In genomic region chr16:89701425-89702406, GRCh38 we compare ENCODE assay signal across 8 cellular contexts. TPM values are rescaled to one million over a fixed set of nuclear protein-coding genes. Genes with fewer than 3 reads are reported as not detected.
A peak's percentile ranks its signal among the peaks of the same experiment; 100 is the strongest.
DNase-seq lines count a peak whose midpoint lies in the region; ATAC-seq and TF ChIP-seq lines count a peak whose summit lies in the region.

A gene with protein sequence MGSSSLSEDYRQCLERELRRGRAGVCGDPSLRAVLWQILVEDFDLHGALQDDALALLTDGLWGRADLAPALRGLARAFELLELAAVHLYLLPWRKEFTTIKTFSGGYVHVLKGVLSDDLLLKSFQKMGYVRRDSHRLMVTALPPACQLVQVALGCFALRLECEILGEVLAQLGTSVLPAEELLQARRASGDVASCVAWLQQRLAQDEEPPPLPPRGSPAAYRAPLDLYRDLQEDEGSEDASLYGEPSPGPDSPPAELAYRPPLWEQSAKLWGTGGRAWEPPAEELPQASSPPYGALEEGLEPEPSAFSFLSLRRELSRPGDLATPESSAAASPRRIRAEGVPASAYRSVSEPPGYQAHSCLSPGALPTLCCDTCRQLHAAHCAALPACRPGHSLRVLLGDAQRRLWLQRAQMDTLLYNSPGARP (minus strand): TSS chr16:89701705. CDS start chr16:89701232, 473 bp downstream.

- peak within 1 kb of the TSS; percentile 78 for H3K4me3 ChIP-seq in BLaER1

- peak within 1 kb of the TSS; percentile 81 for H3K9ac ChIP-seq in BLaER1

- DNase-seq in NCI-H524 (lab: John Stamatoyannopoulos, UW) = peak; percentile 93 to 97
- peak; percentile 98 for DNase-seq in activated CD4-positive, alpha-beta T cell treated with anti-CD3 and anti-CD28 coated beads for 48 hours
- DNase-seq in cortex of kidney (lab: John Stamatoyannopoulos, UW) = peak; percentile 86
- peak; percentile 97 for DNase-seq in left lobe of liver (ENCODE audit: low spot score)
- peak; percentile 97 for DNase-seq in stimulated activated CD4-positive, alpha-beta T cell treated with anti-CD3 and anti-CD28 coated beads, Interleukin-2, amount 100 ng/mL, for 4 hours (ENCODE audit: low read depth)

- peak within 1 kb of the TSS; percentile 73 for H3K27ac ChIP-seq in BLaER1

- H3K27me3 ChIP-seq in BLaER1 = no peaks in the 10 kb centered on the region

- no peaks in the 10 kb centered on the region for H3K9me3 ChIP-seq in BLaER1

- peaks cover 51% of the 10 kb centered on the region for H3K4me1 ChIP-seq in BLaER1

- peak within 1 kb of the TSS; percentile 94 for H3K4me2 ChIP-seq in BLaER1

- peak; percentile 61 for TF ChIP-seq POLR2A in GM19193 (IDR thresholded peaks at IDR 0.05; ENCODE audit: extremely low read depth, insufficient read depth, insufficient read length)

- H4K20me1 ChIP-seq in BLaER1 = peaks cover 41% of the 10 kb centered on the region

- peaks cover 14% of the 10 kb centered on the region for H3K36me3 ChIP-seq in BLaER1

- ATAC-seq in HG03378 (IDR thresholded peaks at IDR 0.05; ENCODE audit: unreplicated experiment) = peak; percentile 68
- ATAC-seq in left lobe of liver = peak; percentile 74

RNA-seq across cellular contexts. Expression of the gene that starts here (rescaled TPM):
- 13.8 TPM for total RNA-seq in left lobe of liver

Comparison
In these comparisons a context has a peak if more than half of its experiments do, and no peak if none do; other contexts are left out.
1. Peak in every context shown above with its lines: DNase-seq, ATAC-seq, H3K4me3 ChIP-seq and H3K27ac ChIP-seq.